In the genomic region with DNA sequence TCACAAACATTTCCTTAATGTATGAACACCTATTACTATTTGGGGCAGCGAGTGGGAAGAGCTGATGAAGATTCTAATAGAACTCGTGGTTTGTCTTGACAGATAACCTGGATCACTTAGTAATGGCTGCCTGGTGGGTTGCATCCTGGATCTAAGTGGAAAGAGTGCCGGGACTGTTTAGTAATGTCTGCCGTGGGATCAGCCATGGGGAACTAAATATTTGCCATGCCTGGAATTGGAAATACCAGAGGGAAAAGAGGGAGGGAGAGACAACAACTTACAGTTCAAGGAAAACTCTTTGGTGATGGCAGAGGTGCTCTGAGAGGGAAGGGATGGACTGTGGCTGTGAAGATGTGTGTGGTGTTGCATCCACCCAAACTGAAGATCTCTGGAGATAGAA, we compare ENCODE assay signal across 24 cellular contexts. TPM values are rescaled to one million over a fixed set of nuclear protein-coding genes. Genes with fewer than 3 reads are reported as not detected.
DNase-seq lines count a peak whose midpoint lies in the region; ATAC-seq, FAIRE-seq and TF ChIP-seq lines count a peak whose summit lies in the region.
"Had no signal": no experiment of that assay in that cellular context is flagged by ENCODE, and none has a peak within 500 bp of the region (broad histone marks: within the 10 kb centered on the region; RNA-seq: fewer than 3 reads in every experiment).

No MANE protein-coding gene starts in this region.

- H3K27me3 ChIP-seq in Karpas-422 (ENCODE audit: low read length) (no peaks in the 10 kb centered on the region), K562 (ENCODE audit: control insufficient read depth in 2 of 2, insufficient read depth in 2 of 2, low read length in 2 of 2) (peaks cover 5 to 34% of the 10 kb centered on the region in 2 experiments; a peak in 2 of 5 replicates), testis (no peaks in the 10 kb centered on the region)

- WGBS in K562 (ENCODE audit: insufficient coverage, low coverage, missing lambda C conversion rate) = 8% methylated on average over 4 of the region's 4 CpGs
- WGBS in testis, 2 donors = 92% methylated on average over 4 of the region's 4 CpGs

- H3K79me2 ChIP-seq in Karpas-422 (ENCODE audit: low read length) = no peaks in the 10 kb centered on the region
- no peaks in the 10 kb centered on the region for H3K79me2 ChIP-seq in K562 (ENCODE audit: control insufficient read depth, insufficient read depth, low read length)

- in situ Hi-C loops in K562 (cut with MboI) = loop anchor here (5.0 to 10.0 kb wide), 3 partner anchors 103 to 373 kb away; a partner anchor contains a TSS

- TF ChIP-seq POLR2A in K562 (conservative IDR thresholded peaks at IDR 0.05) (no peak), testis (IDR thresholded peaks at IDR 0.05) (no peak)

- BruUV-seq in K562 (replicated peaks; lab: Mats Ljungman, UMichigan) = no TSS peak

- H3K27ac ChIP-seq in HEK293 (ENCODE audit: extremely low read depth, low read depth, low read length) = no peak overlapping the region
- H3K27ac ChIP-seq in Karpas-422 (ENCODE audit: low read length) = no peak overlapping the region
- no peak overlapping the region for H3K27ac ChIP-seq in K562 (ENCODE audit: extremely low read depth, low read depth, low read length)
- no peak overlapping the region for H3K27ac ChIP-seq in testis

- H3K9me3 ChIP-seq in HEK293 (ENCODE audit: control insufficient read depth, insufficient read depth, low read depth, low read length) = no peaks in the 10 kb centered on the region
- no peaks in the 10 kb centered on the region for H3K9me3 ChIP-seq in Karpas-422 (ENCODE audit: low read length)
- no peaks in the 10 kb centered on the region for H3K9me3 ChIP-seq in K562 (replicated peaks; ENCODE audit: control insufficient read depth, insufficient read depth, low read depth, low read length)
- no peaks in the 10 kb centered on the region for H3K9me3 ChIP-seq in testis

- TF ChIP-seq CTCF in HEK293 (tag by site-specific recombination; IDR thresholded peaks at IDR 0.05) (no peak), K562 (IDR thresholded peaks at IDR 0.05 in 2 of 3, conservative IDR thresholded peaks at IDR 0.05 in 1 of 3; ENCODE audit: insufficient read depth in 2 of 3, low read depth in 1 of 3, low read length in 3 of 3) (no peak), testis (IDR thresholded peaks at IDR 0.05) (no peak)

- no peaks in the 10 kb centered on the region for H3K9me2 ChIP-seq in Karpas-422 (replicated peaks; ENCODE audit: insufficient read depth, low read length)

- H3K4me3 ChIP-seq in HEK293 (ENCODE audit: low read depth, low read length) (no peak overlapping the region), Karpas-422 (ENCODE audit: low read length) (no peak overlapping the region), K562 (no peak overlapping the region), testis (no peak overlapping the region)
- H3K4me3 ChIP-seq: GM23338 had no signal

- TF ChIP-seq EP300 in K562 (IDR thresholded peaks at IDR 0.05; ENCODE audit: low read length) = no peak

- no peaks in the 10 kb centered on the region for H3K9me1 ChIP-seq in K562 (ENCODE audit: control insufficient read depth, insufficient read depth, low read length)

- CTCF ChIA-PET in HEK293 (lab: Yijun Ruan, JAX) = interaction anchor here (0.6 to 2.5 kb wide), 10 partner anchors 14 to 778 kb away, joined by 3 to 8 read pairs (median 4); no protein-coding TSS in a partner anchor
- CTCF ChIA-PET in K562 (lab: Yijun Ruan, JAX; ENCODE audit: low intra/inter-chr PET ratio) = interaction anchor here (0.9 kb wide), 1 partner anchor 315 kb away, joined by 3 read pairs; no protein-coding TSS in a partner anchor

- no peaks in the 10 kb centered on the region for H3K4me1 ChIP-seq in HEK293 (ENCODE audit: control insufficient read depth, insufficient read depth, low read length)
- H3K4me1 ChIP-seq in Karpas-422 (ENCODE audit: low read length) = peaks cover 16% of the 10 kb centered on the region
- peaks cover 4% of the 10 kb centered on the region in 2 experiments; a peak in 2 of 5 replicates for H3K4me1 ChIP-seq in K562 (replicated peaks in 1 of 2; ENCODE audit: control insufficient read depth in 2 of 2, insufficient read depth in 2 of 2, low read length in 2 of 2)
- no peaks in the 10 kb centered on the region for H3K4me1 ChIP-seq in testis

- H3K9ac ChIP-seq in Karpas-422 (ENCODE audit: low read length) = no peak overlapping the region
- H3K9ac ChIP-seq in K562 (ENCODE audit: insufficient read depth in 1 of 2, low read depth in 2 of 2, low read length in 2 of 2) = no peak overlapping the region

- FAIRE-seq in K562 (lab: Jason Lieb, UNC) = no peak
- FAIRE-seq: GM12891, GM18507 had no signal

- H3K4me2 ChIP-seq in Karpas-422 (ENCODE audit: low read depth, low read length, poor library complexity, severe bottlenecking) = no peak overlapping the region
- H3K4me2 ChIP-seq in K562 (ENCODE audit: insufficient read depth, low read length) = no peak overlapping the region
- H3K4me2 ChIP-seq: GM23338 had no signal

- TF ChIP-seq RAD21 in K562 (CRISPR knock-in tag; conservative IDR thresholded peaks at IDR 0.05 in 1 of 2, IDR thresholded peaks at IDR 0.05 in 1 of 2) = no peak

- no peaks in the 10 kb centered on the region for H4K20me1 ChIP-seq in Karpas-422 (ENCODE audit: insufficient read depth, low read depth, low read length)
- H4K20me1 ChIP-seq in K562 (replicated peaks; ENCODE audit: control insufficient read depth, insufficient read depth, low read length) = no peaks in the 10 kb centered on the region

- POLR2A ChIA-PET in HEK293 (lab: Yijun Ruan, JAX) (no interaction called here), K562 (lab: Yijun Ruan, JAX) (interaction anchor here (0.7 to 1.1 kb wide), 3 partner anchors 10 to 305 kb away, joined by 3 to 4 read pairs (median 3); no protein-coding TSS in a partner anchor)

- DNase-seq in Karpas-422 = no peak
- no peak for DNase-seq in K562 (ENCODE audit: extremely low read depth in 1 of 4, low spot score in 3 of 4)
- DNase-seq in OCI-M1 (lab: John Stamatoyannopoulos, UW) = no peak
- no peak for DNase-seq in testis
- DNase-seq in midbrain (lab: John Stamatoyannopoulos, UW) = no peak
- DNase-seq: C1 segment of cervical spinal cord; Calu3; CD4-positive, alpha-beta memory T cell; COR-L47; DMS53; DMS79 treated with DMSO at 0.1 percent for 48 hours; GF-D8; H9; HFFc6 had no signal

- H2AFZ ChIP-seq in Karpas-422 (ENCODE audit: low read length) = peak overlapping the region; percentile 71; the same call in 1 of the 2 replicates
- no peak overlapping the region for H2AFZ ChIP-seq in K562 (ENCODE audit: low read depth, low read length)
- H2AFZ ChIP-seq: GM23338 had no signal

- ATAC-seq in K562 = no peak
- ATAC-seq: GM23338, HCT116 had no signal

- H3K36me3 ChIP-seq in HEK293 (ENCODE audit: control insufficient read depth in 2 of 2, insufficient read depth in 1 of 2, low read length in 2 of 2) (no peaks in the 10 kb centered on the region), Karpas-422 (ENCODE audit: insufficient read depth, low read length) (no peaks in the 10 kb centered on the region), K562 (ENCODE audit: control insufficient read depth, insufficient read depth, low read length) (no peaks in the 10 kb centered on the region), testis (ENCODE audit: low read depth, missing control alignments) (no peaks in the 10 kb centered on the region)

- intact Hi-C loops in K562 (cut with micrococcal nuclease) = loop anchor here (5.0 kb wide), 5 partner anchors 62 to 373 kb away; a partner anchor contains a TSS
- intact Hi-C loops in testis (cut with DNase I; ENCODE audit: low total_unique reads) = no loop called here

TF ChIP-seq in HEK293, 187 proteins besides CTCF, POLR2A, EP300 and RAD21 (continues in another document):
- TF ChIP-seq, protein P1, sequence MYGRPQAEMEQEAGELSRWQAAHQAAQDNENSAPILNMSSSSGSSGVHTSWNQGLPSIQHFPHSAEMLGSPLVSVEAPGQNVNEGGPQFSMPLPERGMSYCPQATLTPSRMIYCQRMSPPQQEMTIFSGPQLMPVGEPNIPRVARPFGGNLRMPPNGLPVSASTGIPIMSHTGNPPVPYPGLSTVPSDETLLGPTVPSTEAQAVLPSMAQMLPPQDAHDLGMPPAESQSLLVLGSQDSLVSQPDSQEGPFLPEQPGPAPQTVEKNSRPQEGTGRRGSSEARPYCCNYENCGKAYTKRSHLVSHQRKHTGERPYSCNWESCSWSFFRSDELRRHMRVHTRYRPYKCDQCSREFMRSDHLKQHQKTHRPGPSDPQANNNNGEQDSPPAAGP (tag by site-specific recombination; IDR thresholded peaks at IDR 0.05) = no peak

TF ChIP-seq in K562, 482 proteins besides CTCF, POLR2A, EP300 and RAD21 (continues in another document):
- 0 out of 2 replicates have a peak, but pooled peaks have one; percentile 68 for TF ChIP-seq ZBTB17 (CRISPR knock-in tag; IDR thresholded peaks at IDR 0.05)
- TF ChIP-seq ATF7 (IDR thresholded peaks at IDR 0.05) = no peak
- no peak for TF ChIP-seq ADNP (tag; IDR thresholded peaks at IDR 0.05)

RNA-seq across cellular contexts. Expression of a gene that starts 21.3 kb away (rescaled TPM):
- not detected in 2 replicates for total RNA-seq in Karpas-422 (2014; rRNA removed; shearing (Covaris generic); ENCODE audit: low replicate concordance)
- not detected in 2 replicates for total RNA-seq in K562 (2011; cell fraction: chromatin; rRNA removed; ENCODE audit: low replicate concordance)
- not detected in 2 replicates for total RNA-seq in K562 (2011; cell fraction: nucleolus; rRNA removed)
- total RNA-seq in K562 (2011; cell fraction: nucleoplasm; rRNA removed) = not detected in 2 replicates
- total RNA-seq in K562 (2014; rRNA removed) = not detected in 2 replicates
- total RNA-seq in K562 (2014; rRNA removed; fragmentation: Illumina TruSeq; extraction: Trizol) = not detected in 2 replicates
- not detected in 2 replicates for total RNA-seq in K562 (2015; rRNA removed; fragmentation: Illumina TruSeq; extraction: Trizol)
- not detected in 2 replicates for total RNA-seq in K562 (2021)
- polyA plus RNA-seq in K562 (2011; rRNA removed) = not detected in 2 replicates
- polyA plus RNA-seq in K562 (2011; cell fraction: cytosol; rRNA removed) = not detected in 2 replicates
- not detected in 2 replicates for polyA plus RNA-seq in K562 (2011; cell fraction: nucleus; rRNA removed)
- polyA plus RNA-seq in K562 (2012) = not detected in 2 replicates
- polyA plus RNA-seq in K562 (2014; fragmentation: Illumina TruSeq; extraction: Trizol) = not detected in 2 replicates
- polyA plus RNA-seq in K562 (2014; fragmentation: Nextera tagmentation; extraction: Ambion mirVana) = not detected
- not detected in 2 replicates for polyA plus RNA-seq in K562 (2014; rRNA removed)
- not detected in 2 replicates for polyA minus RNA-seq in K562 (2011; rRNA and poly(A)+ RNA removed)
- not detected in 2 replicates for polyA minus RNA-seq in K562 (2011; cell fraction: cytosol; rRNA and poly(A)+ RNA removed)
- polyA minus RNA-seq in K562 (2011; cell fraction: nucleus; rRNA and poly(A)+ RNA removed) = not detected in 2 replicates
- total RNA-seq in testis = 10 to 100 TPM in 1 of 2 donors, 1 to 10 TPM in 1; 9.0 to 12.4 TPM
- polyA plus RNA-seq in testis (ENCODE audit: insufficient read depth, low read depth, low replicate concordance) = 42.4 TPM
- total RNA-seq: A172; Calu3; CD4-positive, alpha-beta memory T cell; Daoy; G401; GM23338; H4; HFFc6 had no signal
- polyA plus RNA-seq: BJ; CD4-positive, alpha-beta memory T cell had no signal

Comparison
In these comparisons a context has a peak if more than half of its experiments do, and no peak if none do; other contexts are left out.
1. RNA of a gene that starts 21.3 kb away (total RNA-seq): 9.0 to 12.4 TPM in testis; not detected in Karpas-422 and not detected in K562; every median in the first group is over 4 times any median in the second.